Comparison of ENCODE assay signal across 17 cellular contexts in genomic region chr7:68783671-68784070, GRCh38.
"Had no signal": no experiment of that assay in that cellular context is flagged by ENCODE, and none has a peak within 500 bp of the region (broad histone marks: within the 10 kb centered on the region; RNA-seq: fewer than 3 reads in every experiment).

No MANE protein-coding gene starts in this region.

- FAIRE-seq: endothelial cell of umbilical vein, kidney had no signal

- H3K9me3 Mint-ChIP-seq: neural crest cell had no signal

- H3K27ac ChIP-seq: cardiac muscle cell, colonic mucosa, esophagus squamous epithelium, ovary, stomach, testis, upper lobe of left lung had no signal

- H3K4me3 ChIP-seq: cardiac muscle cell, colonic mucosa, esophagus squamous epithelium, ovary, stomach, testis, upper lobe of left lung had no signal

- H3K4me1 ChIP-seq: colonic mucosa, esophagus squamous epithelium, stomach, testis, upper lobe of left lung had no signal

- H3K9me3 ChIP-seq: colonic mucosa, esophagus squamous epithelium, ovary, stomach, testis, upper lobe of left lung had no signal

- H3K36me3 ChIP-seq: cardiac muscle cell, colonic mucosa, esophagus squamous epithelium, ovary, stomach, upper lobe of left lung had no signal

- DNase-seq: activated naive CD4-positive, alpha-beta T cell treated with anti-CD3 and anti-CD28 coated beads for 36 hours; colonic mucosa; esophagus squamous epithelium; hippocampal formation; kidney; midbrain; ovary; stimulated activated CD4-positive, alpha-beta T cell treated with anti-CD3 and anti-CD28 coated beads, Interleukin-12 subunit alpha, Interleukin-12 subunit beta, amount 100 ng/mL, for 4 hours; stimulated activated CD4-positive, alpha-beta T cell treated with anti-CD3 and anti-CD28 coated beads, Interleukin-2, amount 100 ng/mL, for 24 hours; stomach; testis; upper lobe of left lung had no signal

- H3K4me3 Mint-ChIP-seq: activated naive CD4-positive, alpha-beta T cell treated with anti-CD3 and anti-CD28 coated beads for 36 hours; neural crest cell; T-helper 2 cell treated with Interferon-gamma antibody and Interleukin-4, amounts not matched to agents 5 μg/mL and 100 μg/mL, for 36 hours had no signal

- H3K27me3 ChIP-seq: cardiac muscle cell, colonic mucosa, esophagus squamous epithelium, ovary, stomach, testis, upper lobe of left lung had no signal

- H3K27ac Mint-ChIP-seq: activated naive CD4-positive, alpha-beta T cell treated with anti-CD3 and anti-CD28 coated beads for 36 hours; activated T-helper 2 cell treated with anti-CD3 and anti-CD28 coated beads, Interferon-gamma antibody, Interleukin-2, Interleukin-4, amounts not matched to agents 10 μg/mL and 5 μg/mL and 100 μg/mL, durations not matched to agents 14 hours and 24 hours and 36 hours; T-helper 2 cell treated with Interferon-gamma antibody and Interleukin-4, amounts not matched to agents 5 μg/mL and 100 μg/mL, for 36 hours had no signal
